Comparison of ENCODE assay signal across 8 cellular contexts in genomic region chr11:118401151-118401879, GRCh38. TPM values are rescaled to one million over a fixed set of nuclear protein-coding genes. Genes with fewer than 3 reads are reported as not detected.
DNase-seq lines count a peak whose midpoint lies in the region; ATAC-seq and TF ChIP-seq lines count a peak whose summit lies in the region.

Gene ATP5MG, plus strand, starts transcription at chr11:118401606. Its CDS starts 60 bp downstream, at chr11:118401666.

- H3K27ac Mint-ChIP-seq in activated naive CD4-positive, alpha-beta T cell treated with anti-CD3 and anti-CD28 coated beads for 36 hours = peak within 1 kb of the TSS; percentile 98

- H3K36me3 Mint-ChIP-seq in activated naive CD4-positive, alpha-beta T cell treated with anti-CD3 and anti-CD28 coated beads for 36 hours (ENCODE audit: low read depth) = peaks cover 16% of the 10 kb centered on the region

- TF ChIP-seq CTCF in gastroesophageal sphincter (IDR thresholded peaks at IDR 0.05) (peak in 3 of 4 experiments; percentile 2 to 51 (median 11)), neutrophil (IDR thresholded peaks at IDR 0.05) (no peak), subcutaneous adipose tissue (IDR thresholded peaks at IDR 0.05; ENCODE audit: low read depth) (no peak)

- 0% methylated on average over 18 to 21 of the region's 51 CpGs for WGBS in gastroesophageal sphincter (ENCODE audit: low coverage in 1 of 2), 2 donors

- H3K27ac ChIP-seq in SK-N-MC = peak within 1 kb of the TSS; percentile 98
- peak within 1 kb of the TSS; percentile 86 to 92 (median 88) for H3K27ac ChIP-seq in gastroesophageal sphincter
- H3K27ac ChIP-seq in neutrophil = peak within 1 kb of the TSS; percentile 83

- no peaks in the 10 kb centered on the region for H3K9me3 Mint-ChIP-seq in activated naive CD4-positive, alpha-beta T cell treated with anti-CD3 and anti-CD28 coated beads for 36 hours

- H3K9me3 ChIP-seq in SK-N-MC (ENCODE audit: low read depth, low read length) (no peaks in the 10 kb centered on the region), gastroesophageal sphincter (no peaks in the 10 kb centered on the region), neutrophil (no peaks in the 10 kb centered on the region)

- no peaks in the 10 kb centered on the region for H3K27me3 Mint-ChIP-seq in activated naive CD4-positive, alpha-beta T cell treated with anti-CD3 and anti-CD28 coated beads for 36 hours (ENCODE audit: low read depth)

- H3K4me1 Mint-ChIP-seq in activated naive CD4-positive, alpha-beta T cell treated with anti-CD3 and anti-CD28 coated beads for 36 hours (ENCODE audit: low read depth) = peaks cover 58% of the 10 kb centered on the region

- CTCF ChIA-PET in activated naive CD4-positive, alpha-beta T cell treated with anti-CD3 and anti-CD28 coated beads for 36 hours (lab: Charles Lee) = interaction anchor here (0.5 kb wide), 1 partner anchor 214 kb away, joined by 4 read pairs; no protein-coding TSS in a partner anchor

- H3K4me1 ChIP-seq in gastroesophageal sphincter (peaks cover 3 to 47% (median 19%) of the 10 kb centered on the region in 3 donors), neutrophil (ENCODE audit: control insufficient read depth in 1 of 2, insufficient read depth in 1 of 2, low read depth in 1 of 2, low read length in 1 of 2) (peaks cover 25 to 26% of the 10 kb centered on the region in 2 experiments)

- no peak for TF ChIP-seq EP300 in gastroesophageal sphincter (IDR thresholded peaks at IDR 0.05)

- no peaks in the 10 kb centered on the region for H3K27me3 ChIP-seq in gastroesophageal sphincter
- H3K27me3 ChIP-seq in neutrophil = no peaks in the 10 kb centered on the region

- intact Hi-C loops in activated naive CD4-positive, alpha-beta T cell treated with anti-CD3 and anti-CD28 coated beads for 36 hours (cut with micrococcal nuclease) = loop anchor here (1.0 to 10.0 kb wide), 8 partner anchors 35 to 613 kb away; partner anchors contain the start of genes ARCN1, IL10RA, KMT2A and RPS25

- peak; percentile 31 to 36 for TF ChIP-seq POLR2A in gastroesophageal sphincter (IDR thresholded peaks at IDR 0.05)

- H3K9ac ChIP-seq in SK-N-MC (ENCODE audit: insufficient read length) = peak within 1 kb of the TSS; percentile 97

- peak within 1 kb of the TSS; percentile 95 for H3K4me3 Mint-ChIP-seq in activated naive CD4-positive, alpha-beta T cell treated with anti-CD3 and anti-CD28 coated beads for 36 hours

- H3K4me3 ChIP-seq in SK-N-MC (peak within 1 kb of the TSS; percentile 83), gastroesophageal sphincter (peak within 1 kb of the TSS; percentile 85 to 99), neutrophil (ENCODE audit: low read depth in 1 of 2, low read length in 1 of 2) (peak within 1 kb of the TSS; percentile 82 to 95)

- peak; percentile 92 for DNase-seq in DMS53 treated with DMSO at 0.1 percent for 48 hours (lab: John Stamatoyannopoulos, UW; ENCODE audit: unreplicated experiment)
- DNase-seq in H4 (ENCODE audit: low spot score) = peak; percentile 81
- DNase-seq in NAMALWA (ENCODE audit: low spot score) = peak; percentile 96
- DNase-seq in SK-N-MC (ENCODE audit: low read depth, low spot score) = peak; percentile 82
- DNase-seq in activated naive CD4-positive, alpha-beta T cell treated with anti-CD3 and anti-CD28 coated beads for 36 hours = peak; percentile 97

- peaks cover 27% of the 10 kb centered on the region for H3K36me3 ChIP-seq in SK-N-MC (ENCODE audit: insufficient read depth, low read length)
- H3K36me3 ChIP-seq in gastroesophageal sphincter = peaks cover 0 to 37% of the 10 kb centered on the region in 2 donors
- H3K36me3 ChIP-seq in neutrophil = peaks cover 36% of the 10 kb centered on the region

- peak; percentile 86 for ATAC-seq in gastroesophageal sphincter

RNA-seq across cellular contexts. Expression of gene ATP5MG, which starts in this region (rescaled TPM):
- total RNA-seq in H4 (2014; rRNA removed; shearing (Covaris generic)) = 59.3 and 94.8 TPM in 2 replicates
- total RNA-seq in activated naive CD4-positive, alpha-beta T cell treated with anti-CD3 and anti-CD28 coated beads for 36 hours = 100 to 1,000 TPM; 279 to 284 TPM
- total RNA-seq in gastroesophageal sphincter (10 to 100 TPM; 59.8 to 79.4 (median 70.2) TPM), subcutaneous adipose tissue (10 to 100 TPM; 36.1 to 84.5 (median 42.8) TPM)

Comparison
In these comparisons a context has a peak if more than half of its experiments do, and no peak if none do; other contexts are left out.
1. Peak in every context shown above with its lines: DNase-seq, ATAC-seq, H3K4me3 ChIP-seq and H3K27ac ChIP-seq.
2. CTCF ChIP-seq: peak in gastroesophageal sphincter (3 of 4); none in neutrophil (single experiment) and subcutaneous adipose tissue (single experiment).